Comparison of ENCODE assay signal across 10 cellular contexts in the genomic region with DNA sequence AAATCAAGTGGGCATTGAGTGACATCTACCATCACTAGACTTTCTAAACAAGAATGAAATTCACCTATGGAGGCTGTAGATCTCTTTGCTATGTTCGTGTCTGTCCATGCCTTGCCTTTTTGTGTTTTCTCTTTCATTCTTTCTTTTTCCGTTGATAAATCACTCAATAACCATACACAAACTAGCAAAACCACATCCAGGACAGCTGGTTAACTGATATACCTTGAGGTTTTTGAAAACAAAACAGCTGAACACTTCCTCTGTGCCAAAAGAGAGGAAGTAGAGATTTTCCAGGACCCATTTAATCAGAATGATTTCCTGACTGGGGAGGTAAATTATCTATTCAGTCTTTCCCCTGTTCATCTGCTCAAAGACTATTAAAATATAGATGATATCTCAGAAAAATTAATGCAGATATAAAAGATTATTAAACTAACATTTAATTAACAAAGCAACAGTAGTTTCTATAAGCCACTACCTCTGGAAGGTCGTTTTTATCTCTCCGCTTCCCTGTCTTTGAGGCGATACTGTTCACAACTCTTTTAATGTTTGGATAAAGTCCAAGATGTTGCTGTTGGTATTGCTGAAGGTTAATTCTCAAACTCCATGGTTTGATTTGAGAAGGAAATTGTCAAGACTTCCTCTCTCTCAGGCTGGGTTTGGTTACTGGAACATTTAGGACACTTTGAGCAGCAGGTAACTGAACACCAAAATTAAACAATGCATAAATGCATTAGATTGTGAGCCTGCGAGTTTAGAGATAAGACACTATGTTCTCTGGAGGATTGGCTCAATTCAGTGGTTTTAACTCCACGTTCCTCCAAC. TPM values are rescaled to one million over a fixed set of nuclear protein-coding genes. Genes with fewer than 3 reads are reported as not detected.
A peak's percentile ranks its signal among the peaks of the same experiment; 100 is the strongest.
DNase-seq lines count a peak whose midpoint lies in the region; ATAC-seq and TF ChIP-seq lines count a peak whose summit lies in the region.
"Had no signal": no experiment of that assay in that cellular context is flagged by ENCODE, and none has a peak within 500 bp of the region (broad histone marks: within the 10 kb centered on the region; RNA-seq: fewer than 3 reads in every experiment).

No MANE protein-coding gene starts in this region.

- H3K36me3 Mint-ChIP-seq in activated naive CD4-positive, alpha-beta T cell treated with anti-CD3 and anti-CD28 coated beads, Interleukin-2, amount 10 ng/mL, durations not matched to agents 7 days and 5 days: peaks cover 20% of the 10 kb centered on the region
- H3K36me3 Mint-ChIP-seq in stimulated activated memory B cell treated with anti-CD40 and anti-IgM and Interleukin-4, amounts not matched to agents 10 μg/mL and 1 μg/mL and 100 μg/mL, for 72 hours: no peaks in the 10 kb centered on the region

- no peak overlapping the region for H2AFZ ChIP-seq in OCI-LY1 (ENCODE audit: low read length)

- peak; percentile 32 for DNase-seq in activated naive CD4-positive, alpha-beta T cell treated with anti-CD3 and anti-CD28 coated beads, Interleukin-2, amount 10 ng/mL, durations not matched to agents 7 days and 5 days
- no peak for DNase-seq in activated naive CD4-positive, alpha-beta T cell treated with anti-CD3 and anti-CD28 coated beads, Interleukin-2, amount 50 U/mL, for 16 hours
- DNase-seq in inferior parietal cortex (ENCODE audit: extremely low spot score): no peak
- DNase-seq in caudate nucleus (lab: John Stamatoyannopoulos, UW): no peak
- no peak for DNase-seq in tibial nerve (ENCODE audit: low spot score in 2 of 2)
- DNase-seq: retina had no signal

- H3K4me1 Mint-ChIP-seq in activated naive CD4-positive, alpha-beta T cell treated with anti-CD3 and anti-CD28 coated beads, Interleukin-2, amount 10 ng/mL, durations not matched to agents 7 days and 5 days: peaks cover 74% of the 10 kb centered on the region
- H3K4me1 Mint-ChIP-seq in stimulated activated memory B cell treated with anti-CD40 and anti-IgM and Interleukin-4, amounts not matched to agents 10 μg/mL and 1 μg/mL and 100 μg/mL, for 72 hours: peaks cover 45% of the 10 kb centered on the region

- H3K9me2 ChIP-seq in OCI-LY1 (ENCODE audit: low read depth, low read length): no peaks in the 10 kb centered on the region

- H3K27me3 Mint-ChIP-seq in activated naive CD4-positive, alpha-beta T cell treated with anti-CD3 and anti-CD28 coated beads, Interleukin-2, amount 10 ng/mL, durations not matched to agents 7 days and 5 days: peaks cover 3% of the 10 kb centered on the region
- peaks cover 48% of the 10 kb centered on the region for H3K27me3 Mint-ChIP-seq in stimulated activated memory B cell treated with anti-CD40 and anti-IgM and Interleukin-4, amounts not matched to agents 10 μg/mL and 1 μg/mL and 100 μg/mL, for 72 hours

- H3K4me3 ChIP-seq in OCI-LY1 (ENCODE audit: low read depth, low read length, poor library complexity, severe bottlenecking) (no peak overlapping the region), tibial nerve (no peak overlapping the region)

- H3K27ac Mint-ChIP-seq in activated naive CD4-positive, alpha-beta T cell treated with anti-CD3 and anti-CD28 coated beads, Interleukin-2, amount 10 ng/mL, durations not matched to agents 7 days and 5 days: peak overlapping the region; percentile 89
- peak overlapping the region; percentile 9 for H3K27ac Mint-ChIP-seq in stimulated activated memory B cell treated with anti-CD40 and anti-IgM and Interleukin-4, amounts not matched to agents 10 μg/mL and 1 μg/mL and 100 μg/mL, for 72 hours

- no peak for TF ChIP-seq EP300 in tibial nerve (IDR thresholded peaks at IDR 0.05)

- peaks cover 20% of the 10 kb centered on the region for H3K4me1 ChIP-seq in OCI-LY1 (ENCODE audit: insufficient read depth, low read length, severe bottlenecking)
- peaks cover 0 to 6% (median 0%) of the 10 kb centered on the region in 4 donors for H3K4me1 ChIP-seq in tibial nerve

- no peak for TF ChIP-seq CTCF in OCI-LY1 (IDR thresholded peaks at IDR 0.05; ENCODE audit: low read length)
- no peak for TF ChIP-seq CTCF in tibial nerve (IDR thresholded peaks at IDR 0.05)

- H3K4me2 ChIP-seq in OCI-LY1 (ENCODE audit: low read length): no peak overlapping the region

- peak; percentile 64 for ATAC-seq in HG02870 (IDR thresholded peaks at IDR 0.05; ENCODE audit: unreplicated experiment)
- peak; percentile 85 for ATAC-seq in stimulated activated memory B cell treated with anti-CD40 and anti-IgM and Interleukin-4, amounts not matched to agents 10 μg/mL and 1 μg/mL and 100 μg/mL, for 72 hours

- H3K79me2 ChIP-seq in OCI-LY1 (ENCODE audit: insufficient read depth, low read length): no peaks in the 10 kb centered on the region

- 55 to 60% methylated on average over 7 of the region's 7 CpGs for WGBS in tibial nerve, 2 donors

- no peak for TF ChIP-seq POLR2A in tibial nerve (IDR thresholded peaks at IDR 0.05)

- no peaks in the 10 kb centered on the region for H3K36me3 ChIP-seq in OCI-LY1 (ENCODE audit: insufficient read depth, low read length)
- H3K36me3 ChIP-seq in tibial nerve: no peaks in the 10 kb centered on the region

- CTCF ChIA-PET in activated naive CD4-positive, alpha-beta T cell treated with anti-CD3 and anti-CD28 coated beads, Interleukin-2, amount 10 ng/mL, durations not matched to agents 7 days and 5 days (lab: Charles Lee): interaction anchor here (1.2 to 1.9 kb wide), 2 partner anchors 44 to 74 kb away, joined by 4 to 5 read pairs; no protein-coding TSS in a partner anchor

- no peaks in the 10 kb centered on the region for H3F3A ChIP-seq in OCI-LY1 (ENCODE audit: insufficient read depth, low read length)

- H3K27me3 ChIP-seq in OCI-LY1 (ENCODE audit: insufficient read depth, low read length): no peaks in the 10 kb centered on the region
- H3K27me3 ChIP-seq in tibial nerve: no peaks in the 10 kb centered on the region

- H3K27ac ChIP-seq in OCI-LY1 (ENCODE audit: low read depth, low read length, poor library complexity, severe bottlenecking) (peak overlapping the region; percentile 53), caudate nucleus (ENCODE audit: low read depth, low read length) (no peak overlapping the region), tibial nerve (no peak overlapping the region)

- H3K9ac ChIP-seq in OCI-LY1 (ENCODE audit: low read length): no peak overlapping the region

- no peaks in the 10 kb centered on the region for H4K20me1 ChIP-seq in OCI-LY1 (ENCODE audit: insufficient read depth, low read length)

- peak overlapping the region; percentile 51 for H3K4me3 Mint-ChIP-seq in activated naive CD4-positive, alpha-beta T cell treated with anti-CD3 and anti-CD28 coated beads, Interleukin-2, amount 10 ng/mL, durations not matched to agents 7 days and 5 days
- peak overlapping the region; percentile 40 for H3K4me3 Mint-ChIP-seq in stimulated activated memory B cell treated with anti-CD40 and anti-IgM and Interleukin-4, amounts not matched to agents 10 μg/mL and 1 μg/mL and 100 μg/mL, for 72 hours

- H3K9me3 ChIP-seq in OCI-LY1 (ENCODE audit: low read length) (no peaks in the 10 kb centered on the region), tibial nerve (no peaks in the 10 kb centered on the region)

- H3K9me3 Mint-ChIP-seq in activated naive CD4-positive, alpha-beta T cell treated with anti-CD3 and anti-CD28 coated beads, Interleukin-2, amount 10 ng/mL, durations not matched to agents 7 days and 5 days: peaks cover 8% of the 10 kb centered on the region
- no peaks in the 10 kb centered on the region for H3K9me3 Mint-ChIP-seq in stimulated activated memory B cell treated with anti-CD40 and anti-IgM and Interleukin-4, amounts not matched to agents 10 μg/mL and 1 μg/mL and 100 μg/mL, for 72 hours

RNA-seq across cellular contexts. Expression of a gene that starts 24.4 kb away (rescaled TPM):
- 1 to 10 TPM in 1 of 4 donors, under 1 TPM in 3; 0.30 to 1.6 (median 0.64) TPM for total RNA-seq in tibial nerve
- total RNA-seq: RPMI7951 had no signal
